7 cellular contexts compared by ENCODE assay signal in genomic region chr6:142387997-142388815, GRCh38.
DNase-seq lines count a peak whose midpoint lies in the region; ATAC-seq, FAIRE-seq and TF ChIP-seq lines count a peak whose summit lies in the region.

No MANE protein-coding gene starts in this region.

- H3K9me3 ChIP-seq in GM23248 (ENCODE audit: low read depth) = no peaks in the 10 kb centered on the region
- H3K9me3 ChIP-seq in body of pancreas = no peaks in the 10 kb centered on the region
- no peaks in the 10 kb centered on the region for H3K9me3 ChIP-seq in HepG2 (ENCODE audit: low read length)

- H3K9ac ChIP-seq in GM23248 (no peak overlapping the region), HepG2 (ENCODE audit: insufficient read depth, low read depth, low read length) (no peak overlapping the region)

- CTCF ChIA-PET in HepG2 (lab: Yijun Ruan, JAX; ENCODE audit: low intra/inter-chr PET ratio, low total read pairs) = interaction anchor here (1.0 to 3.1 kb wide), 6 partner anchors 39 to 242 kb away, joined by 3 to 32 read pairs (median 6); partner anchors contain the start of genes ADGRG6, NMBR and VTA1

- peak; percentile 85 for TF ChIP-seq RAD21 in HepG2 (CRISPR knock-in tag; IDR thresholded peaks at IDR 0.05)

- H3K4me2 ChIP-seq in GM23248 (ENCODE audit: unreplicated experiment) (no peak overlapping the region), HepG2 (ENCODE audit: low read depth, low read length) (no peak overlapping the region)

- peak overlapping the region; percentile 64 for H2AFZ ChIP-seq in GM23248
- H2AFZ ChIP-seq in HepG2 (ENCODE audit: low read length) = no peak overlapping the region

- H3K79me2 ChIP-seq in GM23248 (ENCODE audit: insufficient read depth) (no peaks in the 10 kb centered on the region), HepG2 (ENCODE audit: insufficient read depth, low read length) (peaks cover 13% of the 10 kb centered on the region)

- H3K4me3 ChIP-seq in GM23248 (no peak overlapping the region), body of pancreas (no peak overlapping the region), HepG2 (replicated peaks in 1 of 3; ENCODE audit: insufficient read depth in 1 of 3, low read depth in 2 of 3, low read length in 3 of 3) (no peak overlapping the region)

- no peaks in the 10 kb centered on the region for H3K36me3 ChIP-seq in GM23248 (ENCODE audit: low read depth)
- H3K36me3 ChIP-seq in body of pancreas (replicated peaks in 1 of 2; ENCODE audit: insufficient read depth in 1 of 2, low read depth in 2 of 2) = no peaks in the 10 kb centered on the region
- peaks cover 10 to 54% of the 10 kb centered on the region in 2 experiments for H3K36me3 ChIP-seq in HepG2 (replicated peaks in 1 of 2; ENCODE audit: control insufficient read depth in 1 of 2, insufficient read depth in 2 of 2, low read length in 2 of 2)

- H3F3A ChIP-seq in GM23248 (ENCODE audit: insufficient read depth) = peaks cover 12% of the 10 kb centered on the region; the same call in 1 of the 2 replicates

- no TSS peak for BruUV-seq in HepG2 (replicated peaks; lab: Mats Ljungman, UMichigan)

- peak; percentile 8 for FAIRE-seq in HepG2 (lab: Jason Lieb, UNC)

- H3K9me2 ChIP-seq in GM23248 (ENCODE audit: insufficient read depth) = no peaks in the 10 kb centered on the region

- TF ChIP-seq EP300 in HepG2 (IDR thresholded peaks at IDR 0.05; ENCODE audit: low read depth in 2 of 2, low read length in 2 of 2) (no peak), HepG2 (CRISPR knock-in tag; IDR thresholded peaks at IDR 0.05; ENCODE audit: borderline replicate concordance) (no peak)

- H4K20me1 ChIP-seq in GM23248 (ENCODE audit: insufficient read depth) (no peaks in the 10 kb centered on the region), HepG2 (ENCODE audit: insufficient read depth, low read length) (no peaks in the 10 kb centered on the region)

- peak; percentile 50 for ATAC-seq in body of pancreas
- ATAC-seq in HepG2 = peak; percentile 92
- no peak for ATAC-seq in HG03139 (IDR thresholded peaks at IDR 0.05; ENCODE audit: unreplicated experiment)

- in situ Hi-C loops in G401 (cut with HindIII; ENCODE audit: low sequenced_read_pairs) (no loop called here), GM23248 (cut with MboI) (loop anchor here (25.0 kb wide), 1 partner anchor 226 kb away; no protein-coding TSS in a partner anchor), HepG2 (cut with HindIII; ENCODE audit: extremely low pct_ligation_motif_present, low pct_unique_long_range_greater_than_20kb) (loop anchor here (5.0 to 10.0 kb wide), 2 partner anchors 151 to 223 kb away; no protein-coding TSS in a partner anchor)

- H3K27ac ChIP-seq in GM23248 (no peak overlapping the region), body of pancreas (no peak overlapping the region), HepG2 (ENCODE audit: extremely low read length, insufficient read depth, low read length) (no peak overlapping the region)

- DNase-seq in G401 (ENCODE audit: low spot score) (peak; percentile 31), GM23248 (peak; percentile 73), NCI-H1436 (lab: John Stamatoyannopoulos, UW) (peak; percentile 11), body of pancreas (no peak), HepG2 (ENCODE audit: low spot score) (peak; percentile 73), NCI-H187 treated with DMSO at 0.1 percent for 48 hours (lab: John Stamatoyannopoulos, UW) (no peak)

- 22 to 25% methylated on average over 4 of the region's 4 CpGs for WGBS in GM23248 (ENCODE audit: low coverage in 1 of 2, low lambda C conversion rate in 2 of 2, missing lambda C conversion rate in 2 of 2), 2 experiments
- WGBS in body of pancreas, 2 donors = 33 to 37% methylated on average over 4 of the region's 4 CpGs
- WGBS in HepG2 (ENCODE audit: low lambda C conversion rate) = 75% methylated on average over 4 of the region's 4 CpGs

- no peak for TF ChIP-seq POLR2A in body of pancreas (IDR thresholded peaks at IDR 0.05)
- no peak for TF ChIP-seq POLR2A in HepG2 (IDR thresholded peaks at IDR 0.05; ENCODE audit: insufficient read depth in 1 of 2, low read depth in 2 of 2, low read length in 2 of 2)

- peaks cover 24% of the 10 kb centered on the region for H3K4me1 ChIP-seq in GM23248 (ENCODE audit: insufficient read depth)
- no peaks in the 10 kb centered on the region for H3K4me1 ChIP-seq in body of pancreas
- H3K4me1 ChIP-seq in HepG2 (ENCODE audit: insufficient read depth, low read length) = peaks cover 31% of the 10 kb centered on the region

- intact Hi-C loops in body of pancreas (cut with DNase I) (loop anchor here (10.0 kb wide), 1 partner anchor 233 kb away; no protein-coding TSS in a partner anchor), HepG2 (cut with micrococcal nuclease; ENCODE audit: unreplicated experiment) (loop anchor here (1.0 to 2.0 kb wide), 5 partner anchors 85 to 241 kb away; partner anchors contain the start of genes NMBR and VTA1)

- no peaks in the 10 kb centered on the region for H3K27me3 ChIP-seq in GM23248 (replicated peaks; ENCODE audit: insufficient read depth)
- no peaks in the 10 kb centered on the region for H3K27me3 ChIP-seq in body of pancreas
- H3K27me3 ChIP-seq in HepG2 (ENCODE audit: control insufficient read depth in 1 of 2, insufficient read depth in 2 of 2, low read length in 2 of 2) = no peaks in the 10 kb centered on the region

- POLR2A ChIA-PET in HepG2 (lab: Yijun Ruan, JAX) = interaction anchor here (1.1 to 2.7 kb wide), 5 partner anchors 11 to 156 kb away, joined by 3 to 8 read pairs (median 5); partner anchors contain the start of gene ADGRG6

- peak in 6 of 7 experiments; percentile 34 to 57 (median 52) for TF ChIP-seq CTCF in body of pancreas (IDR thresholded peaks at IDR 0.05)
- TF ChIP-seq CTCF in HepG2 (CRISPR knock-in tag; IDR thresholded peaks at IDR 0.05) = peak; percentile 76

TF ChIP-seq in HepG2, 621 proteins besides CTCF, POLR2A, EP300 and RAD21 (continues in another document):
- TF ChIP-seq FUBP1 (CRISPR knock-in tag; IDR thresholded peaks at IDR 0.05; ENCODE audit: borderline replicate concordance) (no peak), HHEX (CRISPR knock-in tag; IDR thresholded peaks at IDR 0.05) (no peak), PHF21A (CRISPR knock-in tag; IDR thresholded peaks at IDR 0.05) (no peak), KDM4B (CRISPR knock-in tag; IDR thresholded peaks at IDR 0.05) (0 out of 2 replicates have a peak, but pooled peaks have one; percentile 40), RXRB (CRISPR knock-in tag; IDR thresholded peaks at IDR 0.05; ENCODE audit: borderline replicate concordance) (peak; percentile 54; the same call in 1 of the 2 replicates), KLF16 (CRISPR knock-in tag; IDR thresholded peaks at IDR 0.05) (peak in 1 of 2 experiments; percentile 54; a peak in 1 of 4 replicates), ZNF441 (CRISPR knock-in tag; IDR thresholded peaks at IDR 0.05; ENCODE audit: borderline replicate concordance) (no peak), ZNF34 (CRISPR knock-in tag; IDR thresholded peaks at IDR 0.05; ENCODE audit: borderline replicate concordance) (no peak), ZFP82 (CRISPR knock-in tag; IDR thresholded peaks at IDR 0.05; ENCODE audit: borderline replicate concordance) (no peak), ZNF792 (CRISPR knock-in tag; IDR thresholded peaks at IDR 0.05) (no peak), ZNF891 (CRISPR knock-in tag; IDR thresholded peaks at IDR 0.05) (no peak), KDM5A (IDR thresholded peaks at IDR 0.05; ENCODE audit: borderline replicate concordance, low read length) (0 out of 2 replicates have a peak, but pooled peaks have one; percentile 7), MED1 (CRISPR knock-in tag; IDR thresholded peaks at IDR 0.05) (peak; percentile 42; the same call in 1 of the 2 replicates), RFX1 (IDR thresholded peaks at IDR 0.05) (no peak)

Comparison
In these comparisons a context has a peak if more than half of its experiments do, and no peak if none do; other contexts are left out.
1. DNase-seq: peak in G401 (single experiment), GM23248 (single experiment), NCI-H1436 (single experiment) and HepG2 (single experiment); none in body of pancreas (0 of 4) and NCI-H187 treated with DMSO at 0.1 percent for 48 hours (single experiment).